8 cellular contexts compared by ENCODE assay signal in the genomic region with DNA sequence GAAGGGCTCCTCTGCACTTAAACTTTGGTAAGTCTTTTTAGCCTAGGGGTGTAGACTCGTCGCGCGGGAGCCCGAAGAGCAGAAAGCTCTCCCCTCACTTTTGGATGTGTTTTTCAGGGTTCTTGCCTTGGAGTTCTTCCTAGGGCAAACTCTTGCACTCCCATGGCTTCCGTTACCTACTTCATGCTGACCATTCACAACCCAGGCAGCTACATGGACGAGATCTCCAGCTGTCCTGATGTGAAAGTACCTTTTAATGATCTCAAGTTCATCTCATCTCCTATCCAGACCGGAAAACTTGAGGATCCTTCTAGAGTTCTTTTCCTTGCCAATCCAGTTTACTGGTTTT. TPM values are rescaled to one million over a fixed set of nuclear protein-coding genes. Genes with fewer than 3 reads are reported as not detected.
DNase-seq lines count a peak whose midpoint lies in the region; ATAC-seq and TF ChIP-seq lines count a peak whose summit lies in the region.

No MANE protein-coding gene starts in this region.

- peak overlapping the region; percentile 75 for H2AFZ ChIP-seq in neural cell (ENCODE audit: low read depth, low read length)

- no peaks in the 10 kb centered on the region for H3K27me3 ChIP-seq in effector memory CD4-positive, alpha-beta T cell (replicated peaks; ENCODE audit: control insufficient read depth, insufficient read depth, low read length, poor library complexity, severe bottlenecking)
- H3K27me3 ChIP-seq in neural cell (ENCODE audit: insufficient read depth, low read depth, low read length), result no peaks in the 10 kb centered on the region

- H3F3A ChIP-seq in neural cell (ENCODE audit: insufficient read depth, low read length, poor library complexity, severe bottlenecking), result no peaks in the 10 kb centered on the region

- TF ChIP-seq EP300 in neural cell (conservative IDR thresholded peaks at IDR 0.05; ENCODE audit: poor library complexity, severe bottlenecking), result no peak

- no peaks in the 10 kb centered on the region for H4K20me1 ChIP-seq in neural cell (ENCODE audit: insufficient read depth)

- TF ChIP-seq CTCF in neural cell (IDR thresholded peaks at IDR 0.05; ENCODE audit: poor library complexity, severe bottlenecking), result no peak

- H3K79me2 ChIP-seq in neural cell (replicated peaks; ENCODE audit: insufficient read depth, low read length), result peaks cover 74% of the 10 kb centered on the region

- H3K9ac ChIP-seq in neural cell (ENCODE audit: low read length), result peak overlapping the region; percentile 95

- DNase-seq in DMS114 treated with DMSO at 0.1 percent for 48 hours (lab: John Stamatoyannopoulos, UW; ENCODE audit: unreplicated experiment) (peak; percentile 35), occipital lobe (lab: John Stamatoyannopoulos, UW) (no peak), HK-2 (ENCODE audit: unreplicated experiment) (no peak)
- DNase-seq in effector memory CD4-positive, alpha-beta T cell, result no peak

- peak; percentile 3 for TF ChIP-seq RAD21 in neural cell (conservative IDR thresholded peaks at IDR 0.05)

- H3K4me1 ChIP-seq in effector memory CD4-positive, alpha-beta T cell (ENCODE audit: control insufficient read depth, insufficient read depth, low read length, poor library complexity, severe bottlenecking), result peaks cover 5% of the 10 kb centered on the region

- H3K9me3 ChIP-seq in KOPT-K1 (ENCODE audit: insufficient read depth, low read length, poor library complexity, severe bottlenecking), result no peaks in the 10 kb centered on the region
- H3K9me3 ChIP-seq in effector memory CD4-positive, alpha-beta T cell (ENCODE audit: control insufficient read depth, low read length), result no peaks in the 10 kb centered on the region
- no peaks in the 10 kb centered on the region for H3K9me3 ChIP-seq in neural cell (ENCODE audit: low read length)

- H3K27ac ChIP-seq in KOPT-K1 (ENCODE audit: low read depth, low read length, poor library complexity, severe bottlenecking) (peak overlapping the region; percentile 61), neural cell (ENCODE audit: low read length) (peak overlapping the region; percentile 86)
- peak overlapping the region; percentile 94 for H3K27ac ChIP-seq in effector memory CD4-positive, alpha-beta T cell (ENCODE audit: insufficient read depth, low read length, poor library complexity, severe bottlenecking)

- H3K36me3 ChIP-seq in KOPT-K1 (ENCODE audit: insufficient read depth, low read length) (peaks cover 15% of the 10 kb centered on the region), neural cell (ENCODE audit: insufficient read depth, low read length) (no peaks in the 10 kb centered on the region)
- H3K36me3 ChIP-seq in effector memory CD4-positive, alpha-beta T cell (ENCODE audit: control insufficient read depth, insufficient read depth, low read length), result no peaks in the 10 kb centered on the region

- peak overlapping the region; percentile 84 for H3K4me2 ChIP-seq in neural cell (ENCODE audit: low read length)

- H3K4me3 ChIP-seq in effector memory CD4-positive, alpha-beta T cell (ENCODE audit: insufficient read depth, low read depth, low read length, poor library complexity, severe bottlenecking), result peak overlapping the region; percentile 89
- peak overlapping the region; percentile 96 for H3K4me3 ChIP-seq in neural cell (ENCODE audit: low read length)

- ATAC-seq in HG03159 (IDR thresholded peaks at IDR 0.05; ENCODE audit: unreplicated experiment), result no peak
- ATAC-seq in HG02798 (IDR thresholded peaks at IDR 0.05; ENCODE audit: poor library complexity, unreplicated experiment), result no peak

- no peaks in the 10 kb centered on the region for H3K9me2 ChIP-seq in neural cell (ENCODE audit: insufficient read depth, low read length)

TF ChIP-seq in neural cell, 6 proteins besides CTCF, POLR2A, EP300 and RAD21:
- TF ChIP-seq MXI1 (conservative IDR thresholded peaks at IDR 0.05; ENCODE audit: poor library complexity, severe bottlenecking) (no peak), TAF1 (IDR thresholded peaks at IDR 0.05; ENCODE audit: low read depth) (no peak), POLR2AphosphoS5 (IDR thresholded peaks at IDR 0.05) (no peak), EZH2 (IDR thresholded peaks at IDR 0.05; ENCODE audit: borderline replicate concordance, insufficient read depth, low read length, poor library complexity, severe bottlenecking) (no peak), SMC3 (conservative IDR thresholded peaks at IDR 0.05; ENCODE audit: poor library complexity) (no peak)
- TF ChIP-seq, protein P1, sequence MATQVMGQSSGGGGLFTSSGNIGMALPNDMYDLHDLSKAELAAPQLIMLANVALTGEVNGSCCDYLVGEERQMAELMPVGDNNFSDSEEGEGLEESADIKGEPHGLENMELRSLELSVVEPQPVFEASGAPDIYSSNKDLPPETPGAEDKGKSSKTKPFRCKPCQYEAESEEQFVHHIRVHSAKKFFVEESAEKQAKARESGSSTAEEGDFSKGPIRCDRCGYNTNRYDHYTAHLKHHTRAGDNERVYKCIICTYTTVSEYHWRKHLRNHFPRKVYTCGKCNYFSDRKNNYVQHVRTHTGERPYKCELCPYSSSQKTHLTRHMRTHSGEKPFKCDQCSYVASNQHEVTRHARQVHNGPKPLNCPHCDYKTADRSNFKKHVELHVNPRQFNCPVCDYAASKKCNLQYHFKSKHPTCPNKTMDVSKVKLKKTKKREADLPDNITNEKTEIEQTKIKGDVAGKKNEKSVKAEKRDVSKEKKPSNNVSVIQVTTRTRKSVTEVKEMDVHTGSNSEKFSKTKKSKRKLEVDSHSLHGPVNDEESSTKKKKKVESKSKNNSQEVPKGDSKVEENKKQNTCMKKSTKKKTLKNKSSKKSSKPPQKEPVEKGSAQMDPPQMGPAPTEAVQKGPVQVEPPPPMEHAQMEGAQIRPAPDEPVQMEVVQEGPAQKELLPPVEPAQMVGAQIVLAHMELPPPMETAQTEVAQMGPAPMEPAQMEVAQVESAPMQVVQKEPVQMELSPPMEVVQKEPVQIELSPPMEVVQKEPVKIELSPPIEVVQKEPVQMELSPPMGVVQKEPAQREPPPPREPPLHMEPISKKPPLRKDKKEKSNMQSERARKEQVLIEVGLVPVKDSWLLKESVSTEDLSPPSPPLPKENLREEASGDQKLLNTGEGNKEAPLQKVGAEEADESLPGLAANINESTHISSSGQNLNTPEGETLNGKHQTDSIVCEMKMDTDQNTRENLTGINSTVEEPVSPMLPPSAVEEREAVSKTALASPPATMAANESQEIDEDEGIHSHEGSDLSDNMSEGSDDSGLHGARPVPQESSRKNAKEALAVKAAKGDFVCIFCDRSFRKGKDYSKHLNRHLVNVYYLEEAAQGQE (IDR thresholded peaks at IDR 0.05; ENCODE audit: borderline replicate concordance), result no peak

RNA-seq across cellular contexts. Expression of a gene that starts 0.5 kb away (rescaled TPM):
- 7.0 and 8.5 TPM in 2 replicates for polyA plus RNA-seq in neural cell
- polyA minus RNA-seq in neural cell, result 14.1 and 21.5 TPM in 2 replicates
- total RNA-seq in occipital lobe, result 10.6 TPM

RNA-seq across cellular contexts. Expression of a gene that starts 9.0 kb away (rescaled TPM):
- 67.8 and 73.1 TPM in 2 replicates for polyA plus RNA-seq in neural cell
- polyA minus RNA-seq in neural cell, result 163 and 169 TPM in 2 replicates
- 115 TPM for total RNA-seq in occipital lobe

RNA-seq across cellular contexts. Expression of a gene that starts 18.7 kb away (rescaled TPM):
- 18.8 and 20.1 TPM in 2 replicates for polyA plus RNA-seq in neural cell
- polyA minus RNA-seq in neural cell, result 78.4 and 78.8 TPM in 2 replicates
- 88.0 TPM for total RNA-seq in occipital lobe

RNA-seq across cellular contexts. Expression of a gene that starts 26.7 kb away (rescaled TPM):
- 34.8 and 35.3 TPM in 2 replicates for polyA plus RNA-seq in neural cell
- 152 and 172 TPM in 2 replicates for polyA minus RNA-seq in neural cell
- total RNA-seq in occipital lobe, result 125 TPM
